25 cellular contexts compared by ENCODE assay signal in genomic region chr12:115384391-115384790, GRCh38.
DNase-seq lines count a peak whose midpoint lies in the region; ATAC-seq, FAIRE-seq and TF ChIP-seq lines count a peak whose summit lies in the region.
"Had no signal": no experiment of that assay in that cellular context is flagged by ENCODE, and none has a peak within 500 bp of the region (broad histone marks: within the 10 kb centered on the region; RNA-seq: fewer than 3 reads in every experiment).

No MANE protein-coding gene starts in this region.

- CTCF ChIA-PET in HepG2 (lab: Yijun Ruan, JAX; ENCODE audit: low intra/inter-chr PET ratio, low total read pairs), result no interaction called here

- no peak for TF ChIP-seq RAD21 in HepG2 (CRISPR knock-in tag; IDR thresholded peaks at IDR 0.05)

- 62% methylated on average over 5 of the region's 5 CpGs for WGBS in HepG2 (ENCODE audit: low lambda C conversion rate)
- 67% methylated on average over 3 of the region's 5 CpGs for WGBS in right lobe of liver (ENCODE audit: insufficient coverage, low coverage, low lambda C conversion rate, missing lambda C conversion rate)

- no peaks in the 10 kb centered on the region for H3K27me3 Mint-ChIP-seq in mesothelial cell of epicardium (ENCODE audit: low read depth)

- H3K36me3 ChIP-seq in HepG2 (replicated peaks in 1 of 2; ENCODE audit: control insufficient read depth in 1 of 2, insufficient read depth in 2 of 2, low read length in 2 of 2) (no peaks in the 10 kb centered on the region), right lobe of liver (no peaks in the 10 kb centered on the region)
- H3K36me3 ChIP-seq: BLaER1 treated with 17β-estradiol and CSF1 and Interleukin-3, amounts not matched to agents 10 nM and 100 nM; HAP-1 had no signal

- H3K79me2 ChIP-seq in HepG2 (ENCODE audit: insufficient read depth, low read length), result no peaks in the 10 kb centered on the region

- H3K4me3 Mint-ChIP-seq in mesothelial cell of epicardium, result no peak overlapping the region
- H3K4me3 Mint-ChIP-seq: CD8-positive, alpha-beta memory T cell had no signal

- intact Hi-C loops in HepG2 (cut with micrococcal nuclease; ENCODE audit: unreplicated experiment) (no loop called here), right lobe of liver (cut with DNase I) (no loop called here)

- no peak for FAIRE-seq in HepG2 (lab: Jason Lieb, UNC)
- FAIRE-seq: G401.6 had no signal

- in situ Hi-C loops in HepG2 (cut with HindIII; ENCODE audit: extremely low pct_ligation_motif_present, low pct_unique_long_range_greater_than_20kb), result no loop called here

- H3K9ac ChIP-seq in HepG2 (ENCODE audit: insufficient read depth, low read depth, low read length), result no peak overlapping the region
- H3K9ac ChIP-seq: BLaER1 treated with 17β-estradiol and CSF1 and Interleukin-3, amounts not matched to agents 10 nM and 100 nM; GM23248; SK-N-SH had no signal

- ATAC-seq in HepG2, result no peak
- ATAC-seq in right lobe of liver, result no peak
- no peak for ATAC-seq in GM19455 (IDR thresholded peaks at IDR 0.05; ENCODE audit: unreplicated experiment)
- ATAC-seq in GM21619 (IDR thresholded peaks at IDR 0.05; ENCODE audit: unreplicated experiment), result no peak
- no peak for ATAC-seq in GM18868 (IDR thresholded peaks at IDR 0.05; ENCODE audit: unreplicated experiment)

- no peak for TF ChIP-seq CTCF in HepG2 (CRISPR knock-in tag; IDR thresholded peaks at IDR 0.05)
- TF ChIP-seq CTCF in right lobe of liver (IDR thresholded peaks at IDR 0.05), result no peak
- TF ChIP-seq CTCF in mesothelial cell of epicardium (IDR thresholded peaks at IDR 0.05; ENCODE audit: unreplicated experiment), result no peak

- peaks cover 7% of the 10 kb centered on the region for H3K9me3 Mint-ChIP-seq in mesothelial cell of epicardium

- TF ChIP-seq POLR2A in HepG2 (IDR thresholded peaks at IDR 0.05; ENCODE audit: insufficient read depth in 1 of 2, low read depth in 2 of 2, low read length in 2 of 2) (no peak), right lobe of liver (IDR thresholded peaks at IDR 0.05) (no peak)

- H3K36me3 Mint-ChIP-seq in mesothelial cell of epicardium, result no peaks in the 10 kb centered on the region
- H3K36me3 Mint-ChIP-seq: CD8-positive, alpha-beta memory T cell had no signal

- H3K4me3 ChIP-seq in HepG2 (replicated peaks in 1 of 3; ENCODE audit: insufficient read depth in 1 of 3, low read depth in 2 of 3, low read length in 3 of 3) (no peak overlapping the region), right lobe of liver (no peak overlapping the region)
- H3K4me3 ChIP-seq: BLaER1 treated with 17β-estradiol and CSF1 and Interleukin-3, amounts not matched to agents 10 nM and 100 nM; GM23248; HAP-1 had no signal

- H4K20me1 ChIP-seq in HepG2 (ENCODE audit: insufficient read depth, low read length), result no peaks in the 10 kb centered on the region
- H4K20me1 ChIP-seq: BLaER1 treated with 17β-estradiol and CSF1 and Interleukin-3, amounts not matched to agents 10 nM and 100 nM had no signal

- peaks cover 60% of the 10 kb centered on the region for H3K4me1 ChIP-seq in HepG2 (ENCODE audit: insufficient read depth, low read length)
- peaks cover 0 to 5% (median 0%) of the 10 kb centered on the region in 4 donors for H3K4me1 ChIP-seq in right lobe of liver
- H3K4me1 ChIP-seq: HAP-1 had no signal

- H3K4me1 Mint-ChIP-seq in mesothelial cell of epicardium, result peaks cover 75% of the 10 kb centered on the region
- H3K4me1 Mint-ChIP-seq: CD8-positive, alpha-beta memory T cell had no signal

- TF ChIP-seq EP300 in HepG2 (IDR thresholded peaks at IDR 0.05; ENCODE audit: low read depth in 2 of 2, low read length in 2 of 2) (no peak), HepG2 (CRISPR knock-in tag; IDR thresholded peaks at IDR 0.05; ENCODE audit: borderline replicate concordance) (no peak)

- H3K27me3 ChIP-seq in HepG2 (ENCODE audit: control insufficient read depth in 1 of 2, insufficient read depth in 2 of 2, low read length in 2 of 2) (peaks cover 0 to 10% of the 10 kb centered on the region in 2 experiments; a peak in 1 of 5 replicates), right lobe of liver (no peaks in the 10 kb centered on the region)
- H3K27me3 ChIP-seq: BLaER1 treated with 17β-estradiol and CSF1 and Interleukin-3, amounts not matched to agents 10 nM and 100 nM had no signal

- no peak overlapping the region for H2AFZ ChIP-seq in HepG2 (ENCODE audit: low read length)
- H2AFZ ChIP-seq: GM23248 had no signal

- POLR2A ChIA-PET in HepG2 (lab: Yijun Ruan, JAX), result interaction anchor here (0.5 kb wide), 1 partner anchor 38 kb away, joined by 3 read pairs; no protein-coding TSS in a partner anchor

- H3K27ac ChIP-seq in HepG2 (ENCODE audit: extremely low read length, insufficient read depth, low read length) (no peak overlapping the region), right lobe of liver (no peak overlapping the region), epithelial cell of prostate (peak overlapping the region; percentile 62)
- H3K27ac ChIP-seq: BLaER1 treated with 17β-estradiol and CSF1 and Interleukin-3, amounts not matched to agents 10 nM and 100 nM; GM23248 had no signal

- H3K4me2 ChIP-seq in HepG2 (ENCODE audit: low read depth, low read length), result no peak overlapping the region
- H3K4me2 ChIP-seq: BLaER1 treated with 17β-estradiol and CSF1 and Interleukin-3, amounts not matched to agents 10 nM and 100 nM; SK-N-SH had no signal

- peak overlapping the region; percentile 77 for H3K27ac Mint-ChIP-seq in mesothelial cell of epicardium
- H3K27ac Mint-ChIP-seq: CD8-positive, alpha-beta memory T cell had no signal

- DNase-seq in HepG2 (ENCODE audit: low spot score), result no peak
- no peak for DNase-seq in right lobe of liver
- no peak for DNase-seq in epithelial cell of prostate (ENCODE audit: low read depth, low spot score)
- no peak for DNase-seq in mesothelial cell of epicardium (ENCODE audit: low spot score in 2 of 2, unreplicated experiment in 2 of 2)
- no peak for DNase-seq in CD1c-positive myeloid dendritic cell (ENCODE audit: extremely low spot score)
- DNase-seq: 8988T; Calu3; CD8-positive, alpha-beta memory T cell; DMS153; KG1; NCI-H1105; NCI-H146; NCI-H2171; NCI-H446; NCI-H526; OCI-M1; SIG-M5; SK-N-SH had no signal

- BruUV-seq in HepG2 (replicated peaks; lab: Mats Ljungman, UMichigan), result no TSS peak

- H3K9me3 ChIP-seq in HepG2 (ENCODE audit: low read length) (no peaks in the 10 kb centered on the region), right lobe of liver (no peaks in the 10 kb centered on the region)
- H3K9me3 ChIP-seq: BLaER1 treated with 17β-estradiol and CSF1 and Interleukin-3, amounts not matched to agents 10 nM and 100 nM; HAP-1; SK-N-SH had no signal

TF ChIP-seq in HepG2, 621 proteins besides CTCF, POLR2A, EP300 and RAD21:
- TF ChIP-seq ZFP41 (CRISPR knock-in tag; IDR thresholded peaks at IDR 0.05; ENCODE audit: borderline replicate concordance), result no peak
- TF ChIP-seq TCF12 (IDR thresholded peaks at IDR 0.05), result no peak
- TF ChIP-seq TCF12 (CRISPR knock-in tag; IDR thresholded peaks at IDR 0.05), result no peak
- TF ChIP-seq ZNF770 (CRISPR knock-in tag; IDR thresholded peaks at IDR 0.05), result peak; percentile 81
